In genomic region chr4:8859550-8860095, GRCh38 we compare ENCODE assay signal across 21 cellular contexts. TPM values are rescaled to one million over a fixed set of nuclear protein-coding genes. Genes with fewer than 3 reads are reported as not detected.
DNase-seq lines count a peak whose midpoint lies in the region; ATAC-seq and TF ChIP-seq lines count a peak whose summit lies in the region.
"Had no signal": no experiment of that assay in that cellular context is flagged by ENCODE, and none has a peak within 500 bp of the region (broad histone marks: within the 10 kb centered on the region; RNA-seq: fewer than 3 reads in every experiment).

No MANE protein-coding gene starts in this region.

- peak overlapping the region; percentile 78 for H3K56ac ChIP-seq in mesendoderm (ENCODE audit: low read length)

- H3K4me1 Mint-ChIP-seq in activated CD8-positive, alpha-beta T cell treated with anti-CD3 and anti-CD28 coated beads, Interleukin-2, amount 10 ng/mL, durations not matched to agents 7 days and 5 days (ENCODE audit: low read depth), result peaks cover 8% of the 10 kb centered on the region
- H3K4me1 Mint-ChIP-seq in activated CD8-positive, alpha-beta T cell treated with anti-CD3 and anti-CD28 coated beads for 36 hours (ENCODE audit: low read depth), result peaks cover 5% of the 10 kb centered on the region

- H3K27ac Mint-ChIP-seq in activated CD8-positive, alpha-beta T cell treated with anti-CD3 and anti-CD28 coated beads, Interleukin-2, amount 10 ng/mL, durations not matched to agents 7 days and 5 days, result peak overlapping the region; percentile 70
- H3K27ac Mint-ChIP-seq in activated CD8-positive, alpha-beta T cell treated with anti-CD3 and anti-CD28 coated beads for 36 hours, result no peak overlapping the region
- H3K27ac Mint-ChIP-seq: CD8-positive, alpha-beta memory T cell; H9 had no signal

- H3K4me2 ChIP-seq in mesendoderm (ENCODE audit: low read length), result peak overlapping the region; percentile 62

- H3K36me3 Mint-ChIP-seq in activated CD8-positive, alpha-beta T cell treated with anti-CD3 and anti-CD28 coated beads, Interleukin-2, amount 10 ng/mL, durations not matched to agents 7 days and 5 days (ENCODE audit: low read depth), result peaks cover 10% of the 10 kb centered on the region
- no peaks in the 10 kb centered on the region for H3K36me3 Mint-ChIP-seq in activated CD8-positive, alpha-beta T cell treated with anti-CD3 and anti-CD28 coated beads for 36 hours (ENCODE audit: low read depth)
- H3K36me3 Mint-ChIP-seq: CD8-positive, alpha-beta memory T cell had no signal

- H4K8ac ChIP-seq in mesendoderm (ENCODE audit: low read depth, low read length), result no peak overlapping the region

- H2BK15ac ChIP-seq in mesendoderm (replicated peaks; ENCODE audit: low read depth), result no peak overlapping the region

- no peak overlapping the region for H2AK5ac ChIP-seq in mesendoderm (ENCODE audit: low read length)

- H3K9me3 ChIP-seq in HUES6 (ENCODE audit: control insufficient read depth, insufficient read depth, low read depth, low read length), result no peaks in the 10 kb centered on the region
- H3K9me3 ChIP-seq in MG63, result no peaks in the 10 kb centered on the region
- H3K9me3 ChIP-seq: A549 had no signal

- POLR2A ChIA-PET in activated CD8-positive, alpha-beta T cell treated with anti-CD3 and anti-CD28 coated beads, Interleukin-2, amount 10 ng/mL, durations not matched to agents 7 days and 5 days (lab: Charles Lee), result no interaction called here
- POLR2A ChIA-PET in activated CD8-positive, alpha-beta T cell treated with anti-CD3 and anti-CD28 coated beads for 36 hours (lab: Charles Lee), result no interaction called here

- H3K27me3 ChIP-seq in HUES6 (ENCODE audit: control insufficient read depth, insufficient read depth, low read length) (peaks cover 99% of the 10 kb centered on the region), mesendoderm (ENCODE audit: insufficient read depth, low read length, poor library complexity) (peaks cover 52% of the 10 kb centered on the region), MG63 (no peaks in the 10 kb centered on the region)

- H3K36me3 ChIP-seq in HUES6 (ENCODE audit: control insufficient read depth, insufficient read depth, low read length), result no peaks in the 10 kb centered on the region
- H3K36me3 ChIP-seq in mesendoderm (ENCODE audit: control insufficient read depth, insufficient read depth, low read length), result no peaks in the 10 kb centered on the region
- no peaks in the 10 kb centered on the region for H3K36me3 ChIP-seq in MG63
- H3K36me3 ChIP-seq: BLaER1 treated with 17β-estradiol and CSF1 and Interleukin-3, amounts not matched to agents 10 nM and 100 nM had no signal

- H3K4ac ChIP-seq in mesendoderm (ENCODE audit: low read depth, low read length), result peak overlapping the region; percentile 18

- H3K9me3 Mint-ChIP-seq in activated CD8-positive, alpha-beta T cell treated with anti-CD3 and anti-CD28 coated beads, Interleukin-2, amount 10 ng/mL, durations not matched to agents 7 days and 5 days (ENCODE audit: insufficient read depth), result no peaks in the 10 kb centered on the region
- no peaks in the 10 kb centered on the region for H3K9me3 Mint-ChIP-seq in activated CD8-positive, alpha-beta T cell treated with anti-CD3 and anti-CD28 coated beads for 36 hours

- no peak overlapping the region for H3K18ac ChIP-seq in mesendoderm (ENCODE audit: low read length)

- H2BK120ac ChIP-seq in mesendoderm (ENCODE audit: low read depth, low read length), result no peak overlapping the region

- H3K23ac ChIP-seq in mesendoderm (ENCODE audit: low read length), result peak overlapping the region; percentile 66

- H3K9ac ChIP-seq in HUES6 (ENCODE audit: low read length) (peak overlapping the region; percentile 8), mesendoderm (ENCODE audit: low read length) (peak overlapping the region; percentile 51)
- H3K9ac ChIP-seq: BLaER1 treated with 17β-estradiol and CSF1 and Interleukin-3, amounts not matched to agents 10 nM and 100 nM had no signal

- no peak for TF ChIP-seq CTCF in activated CD8-positive, alpha-beta T cell treated with anti-CD3 and anti-CD28 coated beads for 36 hours (IDR thresholded peaks at IDR 0.05)

- H4K5ac ChIP-seq in mesendoderm (ENCODE audit: low read length), result no peak overlapping the region

- CTCF ChIA-PET in activated CD8-positive, alpha-beta T cell treated with anti-CD3 and anti-CD28 coated beads, Interleukin-2, amount 10 ng/mL, durations not matched to agents 7 days and 5 days (lab: Charles Lee), result no interaction called here
- CTCF ChIA-PET in activated CD8-positive, alpha-beta T cell treated with anti-CD3 and anti-CD28 coated beads for 36 hours (lab: Charles Lee), result no interaction called here

- peaks cover 70% of the 10 kb centered on the region for H3K27me3 Mint-ChIP-seq in activated CD8-positive, alpha-beta T cell treated with anti-CD3 and anti-CD28 coated beads, Interleukin-2, amount 10 ng/mL, durations not matched to agents 7 days and 5 days (ENCODE audit: low read depth)
- H3K27me3 Mint-ChIP-seq in activated CD8-positive, alpha-beta T cell treated with anti-CD3 and anti-CD28 coated beads for 36 hours, result peaks cover 71% of the 10 kb centered on the region

- H3K4me3 Mint-ChIP-seq in activated CD8-positive, alpha-beta T cell treated with anti-CD3 and anti-CD28 coated beads, Interleukin-2, amount 10 ng/mL, durations not matched to agents 7 days and 5 days, result peak overlapping the region; percentile 36
- H3K4me3 Mint-ChIP-seq in activated CD8-positive, alpha-beta T cell treated with anti-CD3 and anti-CD28 coated beads for 36 hours, result no peak overlapping the region

- H3K79me2 ChIP-seq in mesendoderm (ENCODE audit: control insufficient read depth, insufficient read depth, low read length), result no peaks in the 10 kb centered on the region

- H3K4me1 ChIP-seq in HUES6 (ENCODE audit: control insufficient read depth, insufficient read depth, low read length) (peaks cover 44% of the 10 kb centered on the region), mesendoderm (ENCODE audit: control insufficient read depth, low read depth, low read length) (peaks cover 5% of the 10 kb centered on the region)

- no peaks in the 10 kb centered on the region for H3K79me1 ChIP-seq in mesendoderm (ENCODE audit: low read length)

- WGBS in mesendoderm (ENCODE audit: extremely low coverage, insufficient coverage, low lambda C conversion rate), result no CpG with 5 or more reads among the region's 38 CpGs

- intact Hi-C loops in activated CD8-positive, alpha-beta T cell treated with anti-CD3 and anti-CD28 coated beads for 36 hours (cut with micrococcal nuclease), result no loop called here

- H2BK5ac ChIP-seq in mesendoderm (ENCODE audit: low read length), result peak overlapping the region; percentile 35

- ATAC-seq in activated CD8-positive, alpha-beta T cell treated with anti-CD3 and anti-CD28 coated beads, Interleukin-2, amount 10 ng/mL, durations not matched to agents 7 days and 5 days, result no peak
- no peak for ATAC-seq in activated CD8-positive, alpha-beta T cell treated with anti-CD3 and anti-CD28 coated beads for 36 hours

- DNase-seq in activated CD8-positive, alpha-beta T cell treated with anti-CD3 and anti-CD28 coated beads, Interleukin-2, amount 10 ng/mL, durations not matched to agents 7 days and 5 days, result no peak
- DNase-seq in activated CD8-positive, alpha-beta T cell treated with anti-CD3 and anti-CD28 coated beads for 36 hours, result no peak
- DNase-seq in mesendoderm (no peak), retina (peak; percentile 65), HPDE6-E6E7 (ENCODE audit: extremely low spot score) (no peak), SKM-1 (lab: John Stamatoyannopoulos, UW; ENCODE audit: unreplicated experiment) (no peak), MG63 (no peak)
- DNase-seq: CD8-positive, alpha-beta memory T cell; DMS79; H9; IMR-90; Karpas-422; MM.1S; NCI-H1105 treated with DMSO at 0.1 percent for 48 hours; NCI-H187 treated with DMSO at 0.1 percent for 48 hours; NCI-H69 had no signal

- no peak overlapping the region for H3K27ac ChIP-seq in HUES6 (ENCODE audit: low read depth, low read length)
- H3K27ac ChIP-seq in mesendoderm (ENCODE audit: low read depth, low read length), result no peak overlapping the region
- H3K27ac ChIP-seq: A549; BLaER1 treated with 17β-estradiol and CSF1 and Interleukin-3, amounts not matched to agents 10 nM and 100 nM had no signal

- H3K4me3 ChIP-seq in HUES6 (ENCODE audit: low read depth, low read length), result peak overlapping the region; percentile 48; the same call in 1 of the 2 replicates
- no peak overlapping the region for H3K4me3 ChIP-seq in mesendoderm (ENCODE audit: low read length)
- H3K4me3 ChIP-seq in MG63, result no peak overlapping the region
- H3K4me3 ChIP-seq: A549 had no signal

RNA-seq across cellular contexts. Expression of gene HMX1, which starts 12.0 kb away (rescaled TPM):
- total RNA-seq in activated CD8-positive, alpha-beta T cell treated with anti-CD3 and anti-CD28 coated beads, Interleukin-2, amount 10 ng/mL, durations not matched to agents 7 days and 5 days, result not detected
- total RNA-seq in activated CD8-positive, alpha-beta T cell treated with anti-CD3 and anti-CD28 coated beads for 36 hours, result not detected
- 0.38 TPM for polyA plus RNA-seq in mesendoderm (2013, experiment 1 of 2)
- 0.34 TPM for polyA plus RNA-seq in mesendoderm (2013, experiment 2 of 2)
- total RNA-seq in MG63 (2014; rRNA removed; shearing (Covaris generic); ENCODE audit: low replicate concordance), result 7.5 and 17.5 TPM in 2 replicates
- total RNA-seq: CD8-positive, alpha-beta memory T cell; HT-29; IMR-90; OCI-LY7 had no signal
- polyA plus RNA-seq: CD8-positive, alpha-beta memory T cell; IMR-90 had no signal
